Comparison of ENCODE assay signal across 11 cellular contexts in genomic region chr1:8598783-8599182, GRCh38.
DNase-seq lines count a peak whose midpoint lies in the region; ATAC-seq and TF ChIP-seq lines count a peak whose summit lies in the region.
"Had no signal": no experiment of that assay in that cellular context is flagged by ENCODE, and none has a peak within 500 bp of the region (broad histone marks: within the 10 kb centered on the region; RNA-seq: fewer than 3 reads in every experiment).

No MANE protein-coding gene starts in this region.

- no peaks in the 10 kb centered on the region for H3K9me3 ChIP-seq in BE2C
- no peaks in the 10 kb centered on the region for H3K9me3 ChIP-seq in body of pancreas

- intact Hi-C loops in body of pancreas (cut with DNase I) = no loop called here

- TF ChIP-seq CTCF in BE2C (IDR thresholded peaks at IDR 0.05; ENCODE audit: low read depth, low read length) (no peak), body of pancreas (IDR thresholded peaks at IDR 0.05) (no peak)

- ATAC-seq in body of pancreas (peak; percentile 7), GM21576 (IDR thresholded peaks at IDR 0.05; ENCODE audit: unreplicated experiment) (no peak)

- DNase-seq in BE2C (peak; percentile 9), body of pancreas (peak in 3 of 4 donors; percentile 6 to 32 (median 16)), iPS-NIHi11 (ENCODE audit: low spot score) (peak; percentile 34), pons (ENCODE audit: low spot score) (peak; percentile 40), NCI-H345 (lab: John Stamatoyannopoulos, UW) (no peak), HuH-7.5 (ENCODE audit: low spot score) (no peak), amniotic stem cell (lab: John Stamatoyannopoulos, UW) (no peak)
- DNase-seq: activated CD4-positive, alpha-beta T cell treated with anti-CD3 and anti-CD28 coated beads for 1 hour; activated naive CD8-positive, alpha-beta T cell treated with anti-CD3 and anti-CD28 coated beads for 36 hours; MV-4-11 had no signal

- 62 to 71% methylated on average over 4 of the region's 4 CpGs for whole genome bisulfite sequencing in body of pancreas, 2 donors

- peaks cover 10% of the 10 kb centered on the region; the same call in 1 of the 2 replicates for H3K4me1 ChIP-seq in BE2C
- H3K4me1 ChIP-seq in body of pancreas = peaks cover 34% of the 10 kb centered on the region

- TF ChIP-seq POLR2A in body of pancreas (IDR thresholded peaks at IDR 0.05) = no peak

- no peaks in the 10 kb centered on the region for H3K27me3 ChIP-seq in BE2C
- H3K27me3 ChIP-seq in body of pancreas = no peaks in the 10 kb centered on the region

- H3K4me3 ChIP-seq in BE2C (ENCODE audit: low read depth, low read length) (no peak overlapping the region), body of pancreas (no peak overlapping the region)

- H3K36me3 ChIP-seq in BE2C (no peaks in the 10 kb centered on the region), body of pancreas (replicated peaks in 1 of 2; ENCODE audit: insufficient read depth in 1 of 2, low read depth in 2 of 2) (no peaks in the 10 kb centered on the region)

- H3K27ac ChIP-seq in body of pancreas = peak overlapping the region; percentile 32 to 59 (median 46)

Comparison
In these comparisons a context has a peak if more than half of its experiments do, and no peak if none do; other contexts are left out.
1. DNase-seq: peak in BE2C (single experiment), body of pancreas (3 of 4), iPS-NIHi11 (single experiment) and pons (single experiment); none in NCI-H345 (single experiment), HuH-7.5 (single experiment) and amniotic stem cell (single experiment).